15 cellular contexts compared by ENCODE assay signal in genomic region chr10:43261578-43261965, GRCh38. TPM values are rescaled to one million over a fixed set of nuclear protein-coding genes. Genes with fewer than 3 reads are reported as not detected.
"Had no signal": no experiment of that assay in that cellular context is flagged by ENCODE, and none has a peak within 500 bp of the region (broad histone marks: within the 10 kb centered on the region; RNA-seq: fewer than 3 reads in every experiment).

No MANE protein-coding gene starts in this region.

- H3K9me3 ChIP-seq: gastrocnemius medialis, heart right ventricle, tibial artery, vagina had no signal

- H3K9ac ChIP-seq: parathyroid adenoma had no signal

- H3K4me3 ChIP-seq: gastrocnemius medialis, heart right ventricle, tibial artery, vagina had no signal

- H3K36me3 ChIP-seq: gastrocnemius medialis, heart right ventricle, tibial artery, vagina had no signal

- DNase-seq: activated naive CD4-positive, alpha-beta T cell treated with anti-CD3 and anti-CD28 coated beads for 36 hours; activated naive CD8-positive, alpha-beta T cell treated with anti-CD3 and anti-CD28 coated beads, Interleukin-2, amount 50 U/mL, for 24 hours; activated T-cell treated with anti-CD3 and anti-CD28 coated beads, Interleukin-2, amount 50 U/mL, for 1 hour; erythroblast; gastrocnemius medialis; heart right ventricle; left ventricle myocardium superior; stimulated activated CD4-positive, alpha-beta T cell treated with anti-CD3 and anti-CD28 coated beads, Interleukin-2, amount 100 ng/mL, for 48 hours; stimulated activated naive B cell treated with anti-CD40 and anti-IgM and Interleukin-4, amounts not matched to agents 10 μg/mL and 1 μg/mL and 100 μg/mL, for 72 hours; T-helper 1 cell; T1000; tibial artery had no signal

- H3K27ac ChIP-seq: gastrocnemius medialis, heart right ventricle, parathyroid adenoma, tibial artery, vagina had no signal

- H2AFZ ChIP-seq: parathyroid adenoma had no signal

- H3K4me1 ChIP-seq: gastrocnemius medialis, parathyroid adenoma had no signal

- ATAC-seq: activated CD4-positive, CD25-positive, alpha-beta regulatory T cell treated with anti-CD3 and anti-CD28 coated beads, Interleukin-2, amount 50 U/mL, for 24 hours; activated naive CD8-positive, alpha-beta T cell treated with anti-CD3 and anti-CD28 coated beads, Interleukin-2, amount 50 U/mL, for 24 hours; gastrocnemius medialis; heart right ventricle; left ventricle myocardium superior; stimulated activated naive B cell treated with anti-CD40 and anti-IgM and Interleukin-4, amounts not matched to agents 10 μg/mL and 1 μg/mL and 100 μg/mL, for 72 hours had no signal

RNA-seq across cellular contexts. Expression of gene RASGEF1A, which starts 5.3 kb away (rescaled TPM):
- total RNA-seq: activated naive CD4-positive, alpha-beta T cell treated with anti-CD3 and anti-CD28 coated beads for 36 hours had no signal
